In the genomic region with DNA sequence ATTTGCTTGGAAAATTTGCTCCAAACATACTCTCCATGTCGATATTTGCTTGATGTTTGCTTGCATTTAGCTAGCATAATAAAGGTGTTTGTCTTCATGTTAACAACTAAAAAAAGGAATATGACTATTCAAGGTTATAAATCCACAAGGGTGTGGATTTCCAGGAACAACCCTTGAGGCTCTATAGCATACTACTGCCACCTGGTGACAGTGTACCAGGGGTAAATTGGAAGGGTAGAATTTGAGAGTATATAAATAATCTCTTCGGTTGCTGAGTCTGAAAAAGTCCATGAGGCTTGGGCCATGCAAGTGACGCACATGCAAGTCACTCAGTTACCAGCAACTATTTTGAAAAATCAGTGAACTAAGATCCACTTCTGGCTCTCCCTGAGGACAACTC, we compare ENCODE assay signal across 11 cellular contexts.
A peak's percentile ranks its signal among the peaks of the same experiment; 100 is the strongest.
DNase-seq lines count a peak whose midpoint lies in the region; ATAC-seq, FAIRE-seq and TF ChIP-seq lines count a peak whose summit lies in the region.
"Had no signal": no experiment of that assay in that cellular context is flagged by ENCODE, and none has a peak within 500 bp of the region (broad histone marks: within the 10 kb centered on the region; RNA-seq: fewer than 3 reads in every experiment).

No MANE protein-coding gene starts in this region.

- TF ChIP-seq CTCF in BJ (IDR thresholded peaks at IDR 0.05; ENCODE audit: insufficient read depth, low read depth, low read length) = peak; percentile 19; the same call in 1 of the 2 replicates
- peak; percentile 66 for TF ChIP-seq CTCF in left ventricle myocardium inferior (IDR thresholded peaks at IDR 0.05; ENCODE audit: borderline replicate concordance)

- H3K36me3 ChIP-seq in BJ (ENCODE audit: control insufficient read depth, insufficient read depth, low read length) (no peaks in the 10 kb centered on the region), H7 (replicated peaks; ENCODE audit: control insufficient read depth, insufficient read depth, low read length) (no peaks in the 10 kb centered on the region), left ventricle myocardium inferior (no peaks in the 10 kb centered on the region)
- H3K36me3 ChIP-seq: ascending aorta, thoracic aorta had no signal

- H3K27me3 ChIP-seq in BJ (ENCODE audit: control insufficient read depth, insufficient read depth, low read length) = peaks cover 7% of the 10 kb centered on the region
- H3K27me3 ChIP-seq in H7 (ENCODE audit: control insufficient read depth, insufficient read depth, low read length) = no peaks in the 10 kb centered on the region
- peaks cover 46% of the 10 kb centered on the region for H3K27me3 ChIP-seq in left ventricle myocardium inferior (ENCODE audit: low read depth)
- H3K27me3 ChIP-seq: ascending aorta had no signal

- intact Hi-C loops in left ventricle myocardium inferior (cut with micrococcal nuclease) = no loop called here

- no peak overlapping the region for H3K27ac ChIP-seq in left ventricle myocardium inferior (replicated peaks)
- H3K27ac ChIP-seq: ascending aorta, skin epidermis, thoracic aorta had no signal

- H3K4me3 ChIP-seq in BJ (ENCODE audit: low read depth, low read length) (no peak overlapping the region), H7 (ENCODE audit: insufficient read depth, low read depth, low read length) (no peak overlapping the region), left ventricle myocardium inferior (no peak overlapping the region)
- H3K4me3 ChIP-seq: ascending aorta, skin epidermis, thoracic aorta had no signal

- DNase-seq in BJ (ENCODE audit: low read depth) (no peak), H7 (peak; percentile 62), RCC 7860 (ENCODE audit: low spot score) (peak; percentile 7), left ventricle myocardium inferior (no peak), CD1c-positive myeloid dendritic cell (ENCODE audit: extremely low spot score) (no peak)
- no peak for DNase-seq in stimulated activated CD8-positive, alpha-beta memory T cell treated with anti-CD3 and anti-CD28 coated beads, Interleukin-4, amount 100 ng/mL, for 48 hours

- H3K4me1 ChIP-seq in left ventricle myocardium inferior = no peaks in the 10 kb centered on the region
- H3K4me1 ChIP-seq: ascending aorta had no signal

- FAIRE-seq in RCC 7860 (lab: Jason Lieb, UNC) = no peak

- no peaks in the 10 kb centered on the region for H3K9me3 ChIP-seq in left ventricle myocardium inferior (replicated peaks)
- H3K9me3 ChIP-seq: ascending aorta, thoracic aorta had no signal

- CTCF ChIA-PET in BJ (lab: Yijun Ruan, JAX) = interaction anchor here (1.6 kb wide), 1 partner anchor 44 kb away, joined by 7 read pairs; no protein-coding TSS in a partner anchor

- ATAC-seq in HG03571 (IDR thresholded peaks at IDR 0.05; ENCODE audit: unreplicated experiment) (no peak), HG03342 (IDR thresholded peaks at IDR 0.05; ENCODE audit: unreplicated experiment) (no peak)

- POLR2A ChIA-PET in BJ (lab: Charles Lee) = no interaction called here

Comparison
In these comparisons a context has a peak if more than half of its experiments do, and no peak if none do; other contexts are left out.
1. DNase-seq: peak in H7 (single experiment) and RCC 7860 (single experiment); none in BJ (single experiment), left ventricle myocardium inferior (single experiment), CD1c-positive myeloid dendritic cell (single experiment) and stimulated activated CD8-positive, alpha-beta memory T cell treated with anti-CD3 and anti-CD28 coated beads, Interleukin-4, amount 100 ng/mL, for 48 hours (single experiment).